Comparison of ENCODE assay signal across 24 cellular contexts in genomic region chr13:33453911-33454310, GRCh38.
A peak's percentile ranks its signal among the peaks of the same experiment; 100 is the strongest.
DNase-seq lines count a peak whose midpoint lies in the region; ATAC-seq, FAIRE-seq and TF ChIP-seq lines count a peak whose summit lies in the region.
"Had no signal": no experiment of that assay in that cellular context is flagged by ENCODE, and none has a peak within 500 bp of the region (broad histone marks: within the 10 kb centered on the region; RNA-seq: fewer than 3 reads in every experiment).

No MANE protein-coding gene starts in this region.

- CTCF ChIA-PET in IMR-90 (lab: Yijun Ruan, JAX): no interaction called here

- no peaks in the 10 kb centered on the region for H3K79me1 ChIP-seq in IMR-90 (ENCODE audit: low read depth in 1 of 2, low read length in 2 of 2)

- no peak for TF ChIP-seq EP300 in ovary (IDR thresholded peaks at IDR 0.05)

- 0 out of 2 replicates have a peak overlapping the region, but pooled peaks have one; percentile 20 for H3K23ac ChIP-seq in IMR-90 (ENCODE audit: low read depth, low read length)

- H3K4ac ChIP-seq in IMR-90 (ENCODE audit: low read depth, low read length): no peak overlapping the region

- TF ChIP-seq CTCF in IMR-90 (conservative IDR thresholded peaks at IDR 0.05; ENCODE audit: low read depth, low read length) (no peak), astrocyte (IDR thresholded peaks at IDR 0.05; ENCODE audit: insufficient read depth, low read depth, low read length) (no peak), tibial artery (IDR thresholded peaks at IDR 0.05) (no peak), ovary (IDR thresholded peaks at IDR 0.05) (no peak)

- 0 out of 4 replicates have a peak overlapping the region, but pooled peaks of 1 of the 2 experiments have one; percentile 4 for H4K8ac ChIP-seq in IMR-90 (ENCODE audit: low read depth in 2 of 2, low read length in 2 of 2)

- H3K79me2 ChIP-seq in astrocyte (ENCODE audit: insufficient read depth, low read length): no peaks in the 10 kb centered on the region

- H3K9ac ChIP-seq in IMR-90 (ENCODE audit: low read depth, low read length) (no peak overlapping the region), astrocyte (ENCODE audit: low read length) (no peak overlapping the region)

- no peak overlapping the region; the same call in 1 of the 2 replicates for H4K5ac ChIP-seq in IMR-90 (ENCODE audit: low read depth, low read length)

- no peak overlapping the region for H3K27ac Mint-ChIP-seq in astrocyte (ENCODE audit: unreplicated experiment)
- H3K27ac Mint-ChIP-seq: activated naive CD8-positive, alpha-beta T cell; activated T-helper 2 cell treated with anti-CD3 and anti-CD28 coated beads, Interferon-gamma antibody, Interleukin-2, Interleukin-4, amounts not matched to agents 10 μg/mL and 5 μg/mL and 100 μg/mL, durations not matched to agents 14 hours and 24 hours and 36 hours; progenitor cell of endocrine pancreas; WTC11 had no signal

- no peak overlapping the region for H2BK20ac ChIP-seq in IMR-90 (ENCODE audit: low read depth, low read length)

- H3K27ac ChIP-seq in IMR-90 (ENCODE audit: insufficient read depth, low read length): no peak overlapping the region
- no peak overlapping the region for H3K27ac ChIP-seq in astrocyte (ENCODE audit: low read depth, low read length)
- peak overlapping the region; percentile 57 for H3K27ac ChIP-seq in right cardiac atrium (ENCODE audit: low read length)
- H3K27ac ChIP-seq in tibial artery: peak overlapping the region; percentile 46 to 62
- H3K27ac ChIP-seq in ovary: no peak overlapping the region
- H3K27ac ChIP-seq: C4-2B had no signal

- no peak overlapping the region for H2AK9ac ChIP-seq in IMR-90 (replicated peaks; ENCODE audit: low read depth, low read length, poor library complexity)

- in situ Hi-C loops in IMR-90 (cut with MboI; ENCODE audit: low sequenced_read_pairs): no loop called here

- H2BK15ac ChIP-seq in IMR-90 (ENCODE audit: low read depth, low read length): no peak overlapping the region

- H2BK120ac ChIP-seq in IMR-90 (ENCODE audit: low read depth, low read length): no peak overlapping the region

- H3K18ac ChIP-seq in IMR-90 (ENCODE audit: low read depth, low read length): no peak overlapping the region

- H3K4me1 Mint-ChIP-seq in astrocyte (ENCODE audit: low read depth, unreplicated experiment): no peaks in the 10 kb centered on the region
- H3K4me1 Mint-ChIP-seq: neural crest cell, WTC11 had no signal

- FAIRE-seq in astrocyte (lab: Jason Lieb, UNC): no peak
- FAIRE-seq: islet of Langerhans, small intestine had no signal

- dilution Hi-C loops in IMR-90 (cut with HindIII; ENCODE audit: low sequenced_read_pairs, unreplicated experiment): no loop called here

- DNase-seq in IMR-90 (peak; percentile 34), astrocyte (ENCODE audit: low read depth) (no peak), right cardiac atrium (no peak), tibial artery (no peak), ovary (no peak), A172 (ENCODE audit: low spot score) (no peak)
- DNase-seq: effector CD4-positive, alpha-beta T cell; gastrocnemius medialis; GOT3; KBM-7; MM.1S; NCI-H1417; NCI-H82; small intestine; stimulated activated CD4-positive, alpha-beta T cell treated with anti-CD3 and anti-CD28 coated beads, Interleukin-2, amount 100 ng/mL, for 24 hours; T-helper 9 cell had no signal

- H2AFZ ChIP-seq in IMR-90 (replicated peaks; ENCODE audit: low read length, poor library complexity) (peak overlapping the region; percentile 16), astrocyte (ENCODE audit: low read depth, low read length) (peak overlapping the region; percentile 28)

- no peaks in the 10 kb centered on the region for H3K36me3 Mint-ChIP-seq in astrocyte (ENCODE audit: low read depth, unreplicated experiment)
- H3K36me3 Mint-ChIP-seq: activated naive CD8-positive, alpha-beta T cell; WTC11 had no signal

- no peak overlapping the region for H2AK5ac ChIP-seq in IMR-90 (ENCODE audit: low read depth, low read length)

- H2BK5ac ChIP-seq in IMR-90 (ENCODE audit: low read depth, low read length, poor library complexity, severe bottlenecking): no peak overlapping the region

- ATAC-seq in IMR-90 (ENCODE audit: low read depth): peak; percentile 29; the same call in 1 of the 2 replicates
- ATAC-seq in right cardiac atrium: peak in 1 of 2 donors; percentile 41
- no peak for ATAC-seq in GM18909 (IDR thresholded peaks at IDR 0.05; ENCODE audit: poor library complexity, unreplicated experiment)
- ATAC-seq: WTC11 had no signal

- H4K20me1 ChIP-seq in IMR-90 (ENCODE audit: insufficient read depth, low read length): no peaks in the 10 kb centered on the region
- H4K20me1 ChIP-seq in astrocyte (ENCODE audit: insufficient read depth, low read length): no peaks in the 10 kb centered on the region

- intact Hi-C loops in IMR-90 (cut with micrococcal nuclease) (no loop called here), right cardiac atrium (cut with DNase I) (no loop called here), tibial artery (cut with DNase I; ENCODE audit: low total_unique reads) (no loop called here), ovary (cut with DNase I) (no loop called here)

- H3K4me3 ChIP-seq in IMR-90 (ENCODE audit: insufficient read depth, low read depth, low read length) (no peak overlapping the region), astrocyte (ENCODE audit: insufficient read depth, low read depth, low read length) (no peak overlapping the region), right cardiac atrium (ENCODE audit: low read length) (no peak overlapping the region), tibial artery (no peak overlapping the region), ovary (no peak overlapping the region)
- H3K4me3 ChIP-seq: gastrocnemius medialis had no signal

- peak overlapping the region; percentile 26; the same call in 1 of the 2 replicates for H3K14ac ChIP-seq in IMR-90 (replicated peaks; ENCODE audit: low read depth, low read length)

- no peak for TF ChIP-seq POLR2A in IMR-90 (IDR thresholded peaks at IDR 0.05; ENCODE audit: low read depth, low read length)
- TF ChIP-seq POLR2A in ovary (IDR thresholded peaks at IDR 0.05): no peak

- BruUV-seq in IMR-90 (replicated peaks; lab: Mats Ljungman, UMichigan): no TSS peak

- peaks cover 6% of the 10 kb centered on the region for H3K9me3 Mint-ChIP-seq in astrocyte (ENCODE audit: unreplicated experiment)
- H3K9me3 Mint-ChIP-seq: activated T-helper 2 cell treated with anti-CD3 and anti-CD28 coated beads, Interferon-gamma antibody, Interleukin-2, Interleukin-4, amounts not matched to agents 10 μg/mL and 5 μg/mL and 100 μg/mL, durations not matched to agents 14 hours and 24 hours and 36 hours; WTC11 had no signal

- H3K9me3 ChIP-seq in IMR-90 (ENCODE audit: control insufficient read depth, insufficient read depth, low read length) (peaks cover 2% of the 10 kb centered on the region; the same call in 1 of the 2 replicates), astrocyte (ENCODE audit: insufficient read depth, low read depth, low read length) (no peaks in the 10 kb centered on the region), right cardiac atrium (ENCODE audit: control insufficient read depth, low read length) (no peaks in the 10 kb centered on the region), tibial artery (no peaks in the 10 kb centered on the region), ovary (no peaks in the 10 kb centered on the region)
- H3K9me3 ChIP-seq: gastrocnemius medialis had no signal

- no peak overlapping the region for H3K4me2 ChIP-seq in IMR-90 (ENCODE audit: low read depth, low read length)
- peak overlapping the region; percentile 13 for H3K4me2 ChIP-seq in astrocyte (ENCODE audit: low read length)

- no peak for TF ChIP-seq RAD21 in IMR-90 (IDR thresholded peaks at IDR 0.05; ENCODE audit: low read length)

- no peaks in the 10 kb centered on the region for H3K9me1 ChIP-seq in IMR-90 (ENCODE audit: insufficient read depth, low read length)

- POLR2A ChIA-PET in IMR-90 (lab: Charles Lee; ENCODE audit: unreplicated experiment): no interaction called here

- H3K27me3 Mint-ChIP-seq in astrocyte (ENCODE audit: low read depth, unreplicated experiment): no peaks in the 10 kb centered on the region
- H3K27me3 Mint-ChIP-seq: activated naive CD8-positive, alpha-beta T cell; progenitor cell of endocrine pancreas had no signal

- H3K4me1 ChIP-seq in IMR-90 (ENCODE audit: control insufficient read depth, insufficient read depth, low read length) (peaks cover 4% of the 10 kb centered on the region; the same call in 1 of the 2 replicates), astrocyte (ENCODE audit: insufficient read depth, low read length) (peaks cover 7% of the 10 kb centered on the region), right cardiac atrium (ENCODE audit: control insufficient read depth, insufficient read depth, low read length) (peaks cover 3% of the 10 kb centered on the region), tibial artery (peaks cover 0 to 40% (median 22%) of the 10 kb centered on the region in 4 donors), ovary (ENCODE audit: insufficient read depth) (peaks cover 7% of the 10 kb centered on the region)

- no peak overlapping the region for H3K4me3 Mint-ChIP-seq in astrocyte (ENCODE audit: unreplicated experiment)
- H3K4me3 Mint-ChIP-seq: activated naive CD8-positive, alpha-beta T cell; neural crest cell; WTC11 had no signal

- WGBS in IMR-90 (ENCODE audit: extremely low coverage in 2 of 2, insufficient read length in 1 of 2), 2 experiments: no CpG with 5 or more reads among the region's 2 CpGs
- WGBS in right cardiac atrium: 68% methylated on average over 2 of the region's 2 CpGs
- WGBS in ovary, 3 donors: 34 to 48% (median 35%) methylated on average over 2 of the region's 2 CpGs

- H4K91ac ChIP-seq in IMR-90 (ENCODE audit: insufficient read depth, low read depth, low read length): no peak overlapping the region

- H3K56ac ChIP-seq in IMR-90 (ENCODE audit: extremely low read depth, insufficient read depth, low read length): no peak overlapping the region

- no peaks in the 10 kb centered on the region for H3K27me3 ChIP-seq in IMR-90 (ENCODE audit: control insufficient read depth, insufficient read depth, low read length)
- no peaks in the 10 kb centered on the region for H3K27me3 ChIP-seq in astrocyte (ENCODE audit: insufficient read depth, low read length)
- H3K27me3 ChIP-seq in right cardiac atrium (ENCODE audit: control insufficient read depth, insufficient read depth): no peaks in the 10 kb centered on the region
- H3K27me3 ChIP-seq in tibial artery: no peaks in the 10 kb centered on the region
- H3K27me3 ChIP-seq in ovary: no peaks in the 10 kb centered on the region
- H3K27me3 ChIP-seq: gastrocnemius medialis had no signal

- no peaks in the 10 kb centered on the region for H3K36me3 ChIP-seq in IMR-90 (ENCODE audit: control insufficient read depth, insufficient read depth, low read length)
- H3K36me3 ChIP-seq in astrocyte (ENCODE audit: insufficient read depth, low read length): no peaks in the 10 kb centered on the region
- H3K36me3 ChIP-seq in tibial artery: no peaks in the 10 kb centered on the region
- no peaks in the 10 kb centered on the region for H3K36me3 ChIP-seq in ovary
- H3K36me3 ChIP-seq: gastrocnemius medialis had no signal

TF ChIP-seq in IMR-90, 13 proteins besides CTCF, POLR2A, EP300 and RAD21 (continues in another document):
- TF ChIP-seq CHD1 (IDR thresholded peaks at IDR 0.05; ENCODE audit: low read depth, low read length) (no peak), BHLHE40 (IDR thresholded peaks at IDR 0.05; ENCODE audit: low read depth, low read length) (no peak), MAZ (IDR thresholded peaks at IDR 0.05; ENCODE audit: borderline replicate concordance, low read depth, low read length) (no peak), RFX5 (IDR thresholded peaks at IDR 0.05; ENCODE audit: low read depth, low read length) (no peak)

Comparison
In these comparisons a context has a peak if more than half of its experiments do, and no peak if none do; other contexts are left out.
1. H3K27ac ChIP-seq: peak in right cardiac atrium (single experiment) and tibial artery (2 of 2); none in IMR-90 (single experiment), astrocyte (single experiment) and ovary (0 of 2).